17 cellular contexts compared by ENCODE assay signal in genomic region chr5:145585443-145586148, GRCh38.
DNase-seq lines count a peak whose midpoint lies in the region; ATAC-seq and TF ChIP-seq lines count a peak whose summit lies in the region.
"Had no signal": no experiment of that assay in that cellular context is flagged by ENCODE, and none has a peak within 500 bp of the region (broad histone marks: within the 10 kb centered on the region; RNA-seq: fewer than 3 reads in every experiment).

No MANE protein-coding gene starts in this region.

- BruUV-seq in Calu3 (replicated peaks; lab: Mats Ljungman, UMichigan): no TSS peak

- no peaks in the 10 kb centered on the region for H3K27me3 Mint-ChIP-seq in Calu3 (ENCODE audit: unreplicated experiment)

- H3K4me3 Mint-ChIP-seq in Calu3 (ENCODE audit: low read depth, unreplicated experiment): no peak overlapping the region
- H3K4me3 Mint-ChIP-seq: CD4-positive, alpha-beta memory T cell had no signal

- H3K79me1 ChIP-seq in trophoblast cell (ENCODE audit: low read length): no peaks in the 10 kb centered on the region

- no peak overlapping the region for H4K12ac ChIP-seq in trophoblast cell (ENCODE audit: low read depth, low read length)

- H3K36me3 Mint-ChIP-seq in Calu3 (ENCODE audit: insufficient read depth, unreplicated experiment): peaks cover 7% of the 10 kb centered on the region
- H3K36me3 Mint-ChIP-seq: CD4-positive, alpha-beta memory T cell had no signal

- H3K27me3 ChIP-seq in trophoblast cell (ENCODE audit: insufficient read depth, low read length): no peaks in the 10 kb centered on the region
- H3K27me3 ChIP-seq: BLaER1 had no signal

- H3K9me3 Mint-ChIP-seq in Calu3 (ENCODE audit: low read depth, unreplicated experiment): peaks cover 2% of the 10 kb centered on the region

- no peak overlapping the region for H3K4ac ChIP-seq in trophoblast cell (ENCODE audit: low read depth, low read length)

- ATAC-seq in HG02970 (IDR thresholded peaks at IDR 0.05; ENCODE audit: low FRiP score, unreplicated experiment): no peak
- no peak for ATAC-seq in GM18502 (IDR thresholded peaks at IDR 0.05; ENCODE audit: poor library complexity, unreplicated experiment)
- ATAC-seq: A549 had no signal

- H3K14ac ChIP-seq in trophoblast cell (ENCODE audit: low read length): no peak overlapping the region

- no peak overlapping the region for H3K4me3 ChIP-seq in epithelial cell of esophagus (ENCODE audit: low read length)
- H3K4me3 ChIP-seq in trophoblast cell (ENCODE audit: low read depth, low read length): no peak overlapping the region
- H3K4me3 ChIP-seq: A549, BLaER1 had no signal

- no peaks in the 10 kb centered on the region for H3K4me1 ChIP-seq in trophoblast cell (ENCODE audit: control insufficient read depth in 1 of 2, insufficient read depth in 2 of 2, low read length in 2 of 2)
- H3K4me1 ChIP-seq: BLaER1 had no signal

- H4K8ac ChIP-seq in trophoblast cell (ENCODE audit: low read depth, low read length): no peak overlapping the region

- H3K27ac Mint-ChIP-seq in Calu3 (ENCODE audit: unreplicated experiment): peak overlapping the region; percentile 92
- H3K27ac Mint-ChIP-seq: CD4-positive, alpha-beta memory T cell had no signal

- no peak overlapping the region for H3K23ac ChIP-seq in trophoblast cell (ENCODE audit: low read length)

- no peak overlapping the region for H3K4me2 ChIP-seq in trophoblast cell (ENCODE audit: low read length)
- H3K4me2 ChIP-seq: A549, BLaER1, SK-N-SH had no signal

- CTCF ChIA-PET in Calu3 (lab: Charles Lee): no interaction called here

- H3K9ac ChIP-seq in trophoblast cell (ENCODE audit: low read length): no peak overlapping the region
- H3K9ac ChIP-seq: BLaER1, SK-N-SH had no signal

- H2BK120ac ChIP-seq in trophoblast cell (ENCODE audit: insufficient read depth, low read length, poor library complexity): no peak overlapping the region

- no peak overlapping the region for H2AFZ ChIP-seq in trophoblast cell (ENCODE audit: insufficient read depth, low read length, poor library complexity)

- DNase-seq in Calu3: no peak
- peak; percentile 58 for DNase-seq in HT-29 (ENCODE audit: low spot score)
- DNase-seq in epithelial cell of esophagus (ENCODE audit: low read depth): peak; percentile 16
- no peak for DNase-seq in trophoblast cell
- DNase-seq in amniotic stem cell (lab: John Stamatoyannopoulos, UW): no peak
- DNase-seq: CD4-positive, alpha-beta memory T cell; H7; NCI-H1092 treated with DMSO at 0.1 percent for 48 hours; NCI-H2081; NCI-H82; OCI-M1; SHP77; SK-N-SH had no signal

- TF ChIP-seq CTCF in Calu3 (IDR thresholded peaks at IDR 0.05; ENCODE audit: unreplicated experiment) (no peak), epithelial cell of esophagus (IDR thresholded peaks at IDR 0.05; ENCODE audit: insufficient read depth, low read depth, low read length, missing control alignments) (no peak)

- intact Hi-C loops in Calu3 (cut with micrococcal nuclease; ENCODE audit: unreplicated experiment): loop anchor here (5.0 kb wide), 1 partner anchor 82 kb away; no protein-coding TSS in a partner anchor

- WGBS in trophoblast cell (ENCODE audit: extremely low coverage, insufficient coverage, insufficient read length): no CpG with 5 or more reads among the region's 5 CpGs

- H3K18ac ChIP-seq in trophoblast cell (ENCODE audit: low read length): no peak overlapping the region

- H3K36me3 ChIP-seq in trophoblast cell (ENCODE audit: control insufficient read depth in 1 of 2, insufficient read depth in 2 of 2, low read length in 2 of 2): no peaks in the 10 kb centered on the region
- H3K36me3 ChIP-seq: BLaER1 had no signal

- no peaks in the 10 kb centered on the region for H3K9me3 ChIP-seq in trophoblast cell (ENCODE audit: insufficient read depth, low read depth, low read length)
- H3K9me3 ChIP-seq: A549, SK-N-SH had no signal

- no peak overlapping the region for H2AK5ac ChIP-seq in trophoblast cell (ENCODE audit: low read length)

- H4K91ac ChIP-seq in trophoblast cell (ENCODE audit: low read depth, low read length): peak overlapping the region; percentile 24

- H2BK5ac ChIP-seq in trophoblast cell (ENCODE audit: low read depth, low read length, poor library complexity): no peak overlapping the region

- H3K4me1 Mint-ChIP-seq in Calu3 (ENCODE audit: low read depth, unreplicated experiment): peaks cover 50% of the 10 kb centered on the region
- H3K4me1 Mint-ChIP-seq: CD4-positive, alpha-beta memory T cell had no signal

- H2BK12ac ChIP-seq in trophoblast cell (ENCODE audit: low read length): no peak overlapping the region

- no peaks in the 10 kb centered on the region for H3K79me2 ChIP-seq in trophoblast cell (ENCODE audit: control insufficient read depth, insufficient read depth, low read length, poor library complexity)

- H3K27ac ChIP-seq in trophoblast cell (ENCODE audit: low read depth, low read length): no peak overlapping the region
- H3K27ac ChIP-seq: BLaER1 had no signal

Comparison
In these comparisons a context has a peak if more than half of its experiments do, and no peak if none do; other contexts are left out.
1. DNase-seq: peak in HT-29 (single experiment) and epithelial cell of esophagus (single experiment); none in Calu3 (single experiment), trophoblast cell (0 of 2) and amniotic stem cell (single experiment).